ENCODE assay signal across 2 cellular contexts in genomic region chr2:3527886-3528785, GRCh38.
A peak's percentile ranks its signal among the peaks of the same experiment; 100 is the strongest.
TF ChIP-seq lines count a peak whose summit lies in the region.

No MANE protein-coding gene starts in this region.

TF ChIP-seq in GM23338, 12 proteins besides CTCF, POLR2A, EP300 and RAD21:
- no peak for TF ChIP-seq ZNF462 (CRISPR knock-in tag; IDR thresholded peaks at IDR 0.05)

TF ChIP-seq in GM12878, 131 proteins besides CTCF, POLR2A, EP300 and RAD21:
- TF ChIP-seq EGR1 (IDR thresholded peaks at IDR 0.05; ENCODE audit: borderline replicate concordance in 1 of 2, low read depth in 2 of 2, low read length in 2 of 2) (peak in 1 of 2 experiments; percentile 17; a peak in 1 of 3 replicates), TARDBP (IDR thresholded peaks at IDR 0.05; ENCODE audit: borderline replicate concordance) (no peak), ZBTB11 (CRISPR knock-in tag; IDR thresholded peaks at IDR 0.05) (no peak), RUNX3 (IDR thresholded peaks at IDR 0.05; ENCODE audit: low read length) (peak; percentile 27; the same call in 1 of the 2 replicates), BRCA1 (IDR thresholded peaks at IDR 0.05; ENCODE audit: low read depth, low read length) (no peak), IKZF2 (IDR thresholded peaks at IDR 0.05) (no peak)
TF ChIP-seq in GM12878: peak in this region for 2.
